Comparison of ENCODE assay signal across 23 cellular contexts in the genomic region with DNA sequence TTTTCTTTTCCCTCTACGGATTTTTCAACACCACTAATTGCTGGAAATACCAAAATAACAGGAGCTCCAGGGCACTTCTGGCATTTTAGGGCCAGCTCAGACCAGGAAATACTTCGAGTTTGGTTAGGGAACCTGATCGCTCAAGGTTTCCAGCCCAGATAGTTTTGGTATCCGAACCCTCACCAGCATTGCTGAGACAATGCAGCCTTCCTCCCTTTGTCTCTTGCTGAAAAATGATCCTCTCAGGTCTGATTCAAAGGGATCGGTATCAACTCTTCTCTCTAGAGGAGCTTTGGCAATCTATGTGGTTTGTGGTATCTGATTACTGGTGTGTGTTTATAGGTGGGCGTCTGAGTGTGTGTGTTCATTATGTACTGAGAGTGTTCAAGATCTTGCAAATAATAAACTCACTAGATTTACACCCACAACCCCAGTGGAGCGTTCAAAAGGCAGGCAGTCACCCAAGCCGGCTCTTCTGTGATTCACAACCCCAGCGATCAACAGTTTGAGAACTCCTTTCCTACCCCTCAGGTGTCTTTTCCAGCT.
"Had no signal": no experiment of that assay in that cellular context is flagged by ENCODE, and none has a peak within 500 bp of the region (broad histone marks: within the 10 kb centered on the region; RNA-seq: fewer than 3 reads in every experiment).

No MANE protein-coding gene starts in this region.

- H3K36me3 Mint-ChIP-seq: naive thymus-derived CD8-positive, alpha-beta T cell; stimulated activated memory B cell treated with anti-CD40 and anti-IgM and Interleukin-4, amounts not matched to agents 10 μg/mL and 1 μg/mL and 100 μg/mL, for 72 hours had no signal

- ATAC-seq: left ventricle myocardium superior; naive thymus-derived CD8-positive, alpha-beta T cell; right lobe of liver; stimulated activated memory B cell treated with anti-CD40 and anti-IgM and Interleukin-4, amounts not matched to agents 10 μg/mL and 1 μg/mL and 100 μg/mL, for 72 hours had no signal

- H3K4me1 Mint-ChIP-seq: naive thymus-derived CD8-positive, alpha-beta T cell; neural crest cell; stimulated activated memory B cell treated with anti-CD40 and anti-IgM and Interleukin-4, amounts not matched to agents 10 μg/mL and 1 μg/mL and 100 μg/mL, for 72 hours had no signal

- H3K36me3 ChIP-seq: gastrocnemius medialis, ovary, right lobe of liver, spleen, tibial nerve had no signal

- H3K4me1 ChIP-seq: right lobe of liver, spleen, testis, tibial nerve had no signal

- H3K9me3 ChIP-seq: gastrocnemius medialis, ovary, right lobe of liver, spleen, testis, tibial nerve had no signal

- FAIRE-seq: endothelial cell of umbilical vein, keratinocyte had no signal

- H3K4me3 Mint-ChIP-seq: endodermal cell; naive thymus-derived CD8-positive, alpha-beta T cell; neural crest cell; stimulated activated memory B cell treated with anti-CD40 and anti-IgM and Interleukin-4, amounts not matched to agents 10 μg/mL and 1 μg/mL and 100 μg/mL, for 72 hours; stimulated activated naive CD8-positive, alpha-beta T cell treated with anti-CD3 and anti-CD28 coated beads, Interleukin-15, Interleukin-2, amounts not matched to agents 100 ng/mL and 50 ng/mL, for 24 hours had no signal

- H3K4me3 ChIP-seq: coronary artery, lung, ovary, right lobe of liver, spleen, testis, tibial nerve had no signal

- H3K27ac Mint-ChIP-seq: endodermal cell; naive thymus-derived CD8-positive, alpha-beta T cell; stimulated activated memory B cell treated with anti-CD40 and anti-IgM and Interleukin-4, amounts not matched to agents 10 μg/mL and 1 μg/mL and 100 μg/mL, for 72 hours; stimulated activated naive CD8-positive, alpha-beta T cell treated with anti-CD3 and anti-CD28 coated beads, Interleukin-15, Interleukin-2, amounts not matched to agents 100 ng/mL and 50 ng/mL, for 24 hours had no signal

- H3K27ac ChIP-seq: coronary artery, gastrocnemius medialis, ovary, right lobe of liver, spleen, testis, tibial nerve had no signal

- DNase-seq: central memory CD4-positive, alpha-beta T cell; effector CD4-positive, alpha-beta T cell; endodermal cell; erythroblast; left ventricle myocardium superior; mesenchymal stem cell; naive thymus-derived CD8-positive, alpha-beta T cell; ovary; right lobe of liver; spleen; stimulated activated CD4-positive, alpha-beta T cell treated with anti-CD3 and anti-CD28 coated beads, Interleukin-15, amount 100 ng/mL, for 24 hours; stimulated activated CD4-positive, alpha-beta T cell treated with anti-CD3 and anti-CD28 coated beads, Interleukin-1b, Interleukin-23, amount 100 ng/mL, for 48 hours; stimulated activated CD4-positive, alpha-beta T cell treated with anti-CD3 and anti-CD28 coated beads, Interleukin-4, amount 100 ng/mL, for 24 hours; testis had no signal

- H3K27me3 ChIP-seq: gastrocnemius medialis, ovary, right lobe of liver, spleen, testis had no signal

- H3K9me3 Mint-ChIP-seq: endodermal cell; naive thymus-derived CD8-positive, alpha-beta T cell had no signal

- H3K27me3 Mint-ChIP-seq: stimulated activated memory B cell treated with anti-CD40 and anti-IgM and Interleukin-4, amounts not matched to agents 10 μg/mL and 1 μg/mL and 100 μg/mL, for 72 hours; stimulated activated naive CD8-positive, alpha-beta T cell treated with anti-CD3 and anti-CD28 coated beads, Interleukin-15, Interleukin-2, amounts not matched to agents 100 ng/mL and 50 ng/mL, for 24 hours had no signal
